In the genomic region with DNA sequence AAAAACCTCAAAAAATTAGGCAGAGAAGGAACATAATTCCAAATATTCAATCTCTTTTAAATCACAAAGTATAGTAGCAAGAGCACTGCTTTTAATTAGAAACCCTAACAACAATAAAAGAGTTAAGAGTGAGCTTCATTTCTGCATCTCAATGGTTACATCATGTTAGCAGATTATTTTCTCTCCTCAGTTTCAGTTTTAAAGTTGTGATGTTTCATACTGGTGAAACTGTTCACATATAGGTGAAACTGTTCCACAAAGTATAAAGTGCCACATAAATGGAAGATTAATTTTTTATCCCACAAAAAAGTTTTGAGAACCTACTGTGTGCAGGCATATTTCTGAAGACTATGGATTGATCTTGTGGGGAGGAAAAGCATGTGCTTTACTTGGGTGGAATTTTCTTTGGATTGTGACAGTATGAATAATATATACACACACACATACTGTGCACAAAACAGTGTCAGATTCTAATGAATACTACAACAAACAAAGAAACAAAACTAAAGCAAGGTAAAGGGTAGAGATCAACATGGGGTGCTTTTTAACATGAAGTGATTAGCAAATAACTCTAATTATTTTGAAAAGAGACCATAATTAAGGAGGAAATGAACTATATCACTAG, we compare ENCODE assay signal across 2 cellular contexts.
TF ChIP-seq lines count a peak whose summit lies in the region.

No MANE protein-coding gene starts in this region.

TF ChIP-seq in A549, 52 proteins besides CTCF, POLR2A, EP300 and RAD21:
- TF ChIP-seq MAZ (IDR thresholded peaks at IDR 0.05; ENCODE audit: borderline replicate concordance, low read depth, low read length) (no peak), POLR2AphosphoS2 (conservative IDR thresholded peaks at IDR 0.05; ENCODE audit: low read length) (no peak), NFE2L2 (conservative IDR thresholded peaks at IDR 0.05; ENCODE audit: low read length) (no peak)
TF ChIP-seq in A549: peak in this region for 0.

TF ChIP-seq in HepG2, 621 proteins besides CTCF, POLR2A, EP300 and RAD21:
- TF ChIP-seq NAIF1 (CRISPR knock-in tag; IDR thresholded peaks at IDR 0.05; ENCODE audit: borderline replicate concordance) (no peak), U2AF1 (optimal IDR thresholded peaks at IDR 0.05; ENCODE audit: low read depth, low read length) (no peak), ZNF354B (CRISPR knock-in tag; IDR thresholded peaks at IDR 0.05) (no peak), HOXA3 (CRISPR knock-in tag; IDR thresholded peaks at IDR 0.05) (no peak), SMARCC2 (IDR thresholded peaks at IDR 0.05) (no peak), PHB2 (IDR thresholded peaks at IDR 0.05; ENCODE audit: partially characterized antibody) (no peak)
- TF ChIP-seq, protein P1, sequence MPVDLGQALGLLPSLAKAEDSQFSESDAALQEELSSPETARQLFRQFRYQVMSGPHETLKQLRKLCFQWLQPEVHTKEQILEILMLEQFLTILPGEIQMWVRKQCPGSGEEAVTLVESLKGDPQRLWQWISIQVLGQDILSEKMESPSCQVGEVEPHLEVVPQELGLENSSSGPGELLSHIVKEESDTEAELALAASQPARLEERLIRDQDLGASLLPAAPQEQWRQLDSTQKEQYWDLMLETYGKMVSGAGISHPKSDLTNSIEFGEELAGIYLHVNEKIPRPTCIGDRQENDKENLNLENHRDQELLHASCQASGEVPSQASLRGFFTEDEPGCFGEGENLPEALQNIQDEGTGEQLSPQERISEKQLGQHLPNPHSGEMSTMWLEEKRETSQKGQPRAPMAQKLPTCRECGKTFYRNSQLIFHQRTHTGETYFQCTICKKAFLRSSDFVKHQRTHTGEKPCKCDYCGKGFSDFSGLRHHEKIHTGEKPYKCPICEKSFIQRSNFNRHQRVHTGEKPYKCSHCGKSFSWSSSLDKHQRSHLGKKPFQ (CRISPR knock-in tag; IDR thresholded peaks at IDR 0.05; ENCODE audit: insufficient replicate concordance), result no peak
- TF ChIP-seq, protein P2, sequence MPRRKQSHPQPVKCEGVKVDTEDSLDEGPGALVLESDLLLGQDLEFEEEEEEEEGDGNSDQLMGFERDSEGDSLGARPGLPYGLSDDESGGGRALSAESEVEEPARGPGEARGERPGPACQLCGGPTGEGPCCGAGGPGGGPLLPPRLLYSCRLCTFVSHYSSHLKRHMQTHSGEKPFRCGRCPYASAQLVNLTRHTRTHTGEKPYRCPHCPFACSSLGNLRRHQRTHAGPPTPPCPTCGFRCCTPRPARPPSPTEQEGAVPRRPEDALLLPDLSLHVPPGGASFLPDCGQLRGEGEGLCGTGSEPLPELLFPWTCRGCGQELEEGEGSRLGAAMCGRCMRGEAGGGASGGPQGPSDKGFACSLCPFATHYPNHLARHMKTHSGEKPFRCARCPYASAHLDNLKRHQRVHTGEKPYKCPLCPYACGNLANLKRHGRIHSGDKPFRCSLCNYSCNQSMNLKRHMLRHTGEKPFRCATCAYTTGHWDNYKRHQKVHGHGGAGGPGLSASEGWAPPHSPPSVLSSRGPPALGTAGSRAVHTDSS (CRISPR knock-in tag; conservative IDR thresholded peaks at IDR 0.05), result no peak
TF ChIP-seq in HepG2: peak in this region for 0.
